22 cellular contexts compared by ENCODE assay signal in genomic region chr11:119190531-119190930, GRCh38. TPM values are rescaled to one million over a fixed set of nuclear protein-coding genes. Genes with fewer than 3 reads are reported as not detected.
DNase-seq lines count a peak whose midpoint lies in the region; ATAC-seq, FAIRE-seq and TF ChIP-seq lines count a peak whose summit lies in the region.
"Had no signal": no experiment of that assay in that cellular context is flagged by ENCODE, and none has a peak within 500 bp of the region (broad histone marks: within the 10 kb centered on the region; RNA-seq: fewer than 3 reads in every experiment).

No MANE protein-coding gene starts in this region.

- H3K27me3 ChIP-seq in endodermal cell (ENCODE audit: control insufficient read depth, insufficient read depth, low read length, poor library complexity, severe bottlenecking) (no peaks in the 10 kb centered on the region), neutrophil (no peaks in the 10 kb centered on the region), gastrocnemius medialis (no peaks in the 10 kb centered on the region)
- H3K27me3 ChIP-seq: BE2C had no signal

- no peaks in the 10 kb centered on the region for H3K4me1 ChIP-seq in endodermal cell (ENCODE audit: control insufficient read depth, insufficient read depth, low read length)
- peaks cover 43 to 44% of the 10 kb centered on the region in 2 experiments for H3K4me1 ChIP-seq in neutrophil (ENCODE audit: control insufficient read depth in 1 of 2, insufficient read depth in 1 of 2, low read depth in 1 of 2, low read length in 1 of 2)
- no peaks in the 10 kb centered on the region for H3K4me1 ChIP-seq in gastrocnemius medialis

- no peak for FAIRE-seq in GM12891 (lab: Jason Lieb, UNC)
- FAIRE-seq: G401.6, GM12892, GM18507, HTR-8/SVneo, K562 had no signal

- ATAC-seq in gastrocnemius medialis (no peak), GM19328 (IDR thresholded peaks at IDR 0.05; ENCODE audit: unreplicated experiment) (no peak)
- ATAC-seq: K562 had no signal

- TF ChIP-seq POLR2A in GM12891 (IDR thresholded peaks at IDR 0.05; ENCODE audit: low read depth, low read length) (no peak), gastrocnemius medialis (IDR thresholded peaks at IDR 0.05) (no peak)

- DNase-seq in 8988T (peak; percentile 18), GM12891 (ENCODE audit: insufficient read length, low spot score) (peak; percentile 8), endodermal cell (peak; percentile 23), gastrocnemius medialis (no peak), HEK293T (ENCODE audit: extremely low spot score) (no peak), NCI-H187 treated with DMSO at 0.1 percent for 48 hours (lab: John Stamatoyannopoulos, UW) (no peak)
- DNase-seq: BE2C; C1 segment of cervical spinal cord; CD4-positive, CD25-positive, alpha-beta regulatory T cell; CD8-positive, alpha-beta memory T cell; COR-L47; GOT3; H9; IMR-90 had no signal

- no peak overlapping the region for H3K4me3 Mint-ChIP-seq in endodermal cell
- H3K4me3 Mint-ChIP-seq: CD4-positive, CD25-positive, alpha-beta regulatory T cell; CD8-positive, alpha-beta memory T cell; H9 had no signal

- H3K36me3 Mint-ChIP-seq in endodermal cell (ENCODE audit: low read depth), result no peaks in the 10 kb centered on the region
- H3K36me3 Mint-ChIP-seq: CD4-positive, CD25-positive, alpha-beta regulatory T cell; CD8-positive, alpha-beta memory T cell had no signal

- H3K4me3 ChIP-seq in endodermal cell (ENCODE audit: low read length) (no peak overlapping the region), neutrophil (ENCODE audit: low read depth in 1 of 2, low read length in 1 of 2) (no peak overlapping the region), gastrocnemius medialis (no peak overlapping the region)
- H3K4me3 ChIP-seq: K562 had no signal

- 90 to 94% methylated on average over 3 to 9 of the region's 9 CpGs for WGBS in endodermal cell (ENCODE audit: insufficient coverage in 1 of 2, insufficient read length in 1 of 2), 2 experiments

- H3K27ac Mint-ChIP-seq in endodermal cell, result no peak overlapping the region
- H3K27ac Mint-ChIP-seq: CD4-positive, CD25-positive, alpha-beta regulatory T cell had no signal

- H3K36me3 ChIP-seq in endodermal cell (ENCODE audit: control insufficient read depth, insufficient read depth, low read length) (no peaks in the 10 kb centered on the region), neutrophil (no peaks in the 10 kb centered on the region), gastrocnemius medialis (no peaks in the 10 kb centered on the region)
- H3K36me3 ChIP-seq: BE2C had no signal

- H3K4me1 Mint-ChIP-seq in endodermal cell, result peaks cover 14% of the 10 kb centered on the region
- H3K4me1 Mint-ChIP-seq: CD4-positive, CD25-positive, alpha-beta regulatory T cell; CD8-positive, alpha-beta memory T cell had no signal

- CTCF ChIA-PET in HEK293T (lab: Yijun Ruan, JAX), result interaction anchor here (2.3 kb wide), 1 partner anchor 15 kb away, joined by 7 read pairs; the partner anchor contains the start of gene CBL

- POLR2A ChIA-PET in HEK293T (lab: Yijun Ruan, JAX), result interaction anchor here (1.2 to 1.3 kb wide), 3 partner anchors 84 to 127 kb away, joined by 3 to 6 read pairs (median 4); partner anchors contain the start of genes C2CD2L and MCAM

- no peaks in the 10 kb centered on the region for H3K9me3 Mint-ChIP-seq in endodermal cell
- H3K9me3 Mint-ChIP-seq: CD4-positive, CD25-positive, alpha-beta regulatory T cell; CD8-positive, alpha-beta memory T cell; H9 had no signal

- intact Hi-C loops in gastrocnemius medialis (cut with DNase I; ENCODE audit: low total_unique reads), result no loop called here

- TF ChIP-seq CTCF in endodermal cell (conservative IDR thresholded peaks at IDR 0.05) (no peak), neutrophil (IDR thresholded peaks at IDR 0.05) (no peak), gastrocnemius medialis (IDR thresholded peaks at IDR 0.05 in 4 of 5, conservative IDR thresholded peaks at IDR 0.05 in 1 of 5) (no peak)

- in situ Hi-C loops in gastrocnemius medialis (cut with MboI; ENCODE audit: low sequenced_read_pairs in 4 of 4), result loop anchor here in 2 of 4 donors (10.0 kb wide), 3 partner anchors 46 to 144 kb away; partner anchors contain the start of genes ABCG4 (in 1 of the 2) and RNF26 (in 1 of the 2)

- no peak overlapping the region for H3K27ac ChIP-seq in endodermal cell (ENCODE audit: low read depth, low read length)
- H3K27ac ChIP-seq in neutrophil, result peak overlapping the region; percentile 36
- no peak overlapping the region for H3K27ac ChIP-seq in gastrocnemius medialis

- H3K27me3 Mint-ChIP-seq in endodermal cell (ENCODE audit: insufficient read depth), result peaks cover 4% of the 10 kb centered on the region

- H3K9me3 ChIP-seq in endodermal cell (ENCODE audit: control insufficient read depth, low read length), result no peaks in the 10 kb centered on the region
- no peaks in the 10 kb centered on the region for H3K9me3 ChIP-seq in neutrophil
- H3K9me3 ChIP-seq in gastrocnemius medialis, result no peaks in the 10 kb centered on the region
- H3K9me3 ChIP-seq: BE2C had no signal

- no peak overlapping the region for H3K9ac ChIP-seq in endodermal cell (ENCODE audit: extremely low read depth, low read length, poor library complexity, severe bottlenecking)

TF ChIP-seq in GM12891, 5 proteins besides CTCF, POLR2A, EP300 and RAD21:
- no peak for TF ChIP-seq PAX5 (IDR thresholded peaks at IDR 0.05; ENCODE audit: insufficient read depth, low read length, severe bottlenecking)
- no peak for TF ChIP-seq TAF1 (IDR thresholded peaks at IDR 0.05; ENCODE audit: low read depth, low read length)
- no peak for TF ChIP-seq POLR2AphosphoS5 (IDR thresholded peaks at IDR 0.05; ENCODE audit: low read depth, low read length)
- TF ChIP-seq SPI1 (IDR thresholded peaks at IDR 0.05; ENCODE audit: low read depth, low read length), result no peak
- TF ChIP-seq POU2F2 (IDR thresholded peaks at IDR 0.05; ENCODE audit: low read depth, low read length), result no peak

TF ChIP-seq in HEK293T, 16 proteins besides CTCF, POLR2A, EP300 and RAD21:
- TF ChIP-seq TARDBP (IDR thresholded peaks at IDR 0.05) (no peak), ARNT (IDR thresholded peaks at IDR 0.05) (no peak), FOXA1 (IDR thresholded peaks at IDR 0.05) (no peak), ELF4 (IDR thresholded peaks at IDR 0.05) (no peak), NFRKB (IDR thresholded peaks at IDR 0.05) (no peak), L3MBTL2 (conservative IDR thresholded peaks at IDR 0.05) (no peak), SUZ12 (IDR thresholded peaks at IDR 0.05) (no peak), PKNOX1 (IDR thresholded peaks at IDR 0.05) (no peak), CTBP1 (IDR thresholded peaks at IDR 0.05; ENCODE audit: borderline replicate concordance) (no peak), FOXM1 (IDR thresholded peaks at IDR 0.05; ENCODE audit: borderline replicate concordance) (no peak), ZNF384 (IDR thresholded peaks at IDR 0.05) (no peak), LEF1 (IDR thresholded peaks at IDR 0.05; ENCODE audit: borderline replicate concordance) (no peak), BHLHE40 (IDR thresholded peaks at IDR 0.05; ENCODE audit: borderline replicate concordance) (no peak), HDGF (IDR thresholded peaks at IDR 0.05; ENCODE audit: borderline replicate concordance) (no peak)

RNA-seq across cellular contexts. Expression of gene NHERF4, which starts 5.3 kb away (rescaled TPM):
- polyA plus RNA-seq in GM12891 (2012; ENCODE audit: low read depth, missing spikeins), result not detected
- under 1 TPM; 0.11 to 0.97 TPM for total RNA-seq in endodermal cell
- polyA plus RNA-seq in endodermal cell (2013, experiment 1 of 2), result not detected
- polyA plus RNA-seq in endodermal cell (2013, experiment 2 of 2), result 0.17 TPM
- total RNA-seq in gastrocnemius medialis, result under 1 TPM in 1 of 4 donors, not detected in 3; 0.46 TPM
- total RNA-seq: A172; CD4-positive, CD25-positive, alpha-beta regulatory T cell; IMR-90; K562 had no signal
- polyA plus RNA-seq: CD4-positive, CD25-positive, alpha-beta regulatory T cell; CD8-positive, alpha-beta memory T cell; IMR-90; K562 had no signal

RNA-seq across cellular contexts. Expression of gene CBL, which starts 15.6 kb away (rescaled TPM):
- polyA plus RNA-seq in GM12891 (2012; ENCODE audit: low read depth, missing spikeins), result 4.4 TPM
- total RNA-seq in endodermal cell (10 to 100 TPM; 40.3 to 52.7 TPM), gastrocnemius medialis (1 to 10 TPM; 3.0 to 6.7 (median 4.5) TPM)
- polyA plus RNA-seq in endodermal cell (2013, experiment 1 of 2), result 25.1 TPM
- polyA plus RNA-seq in endodermal cell (2013, experiment 2 of 2), result 24.6 TPM

RNA-seq across cellular contexts. Expression of gene NLRX1, which starts 22.0 kb away (rescaled TPM):
- polyA plus RNA-seq in GM12891 (2012; ENCODE audit: low read depth, missing spikeins), result 8.2 TPM
- total RNA-seq in endodermal cell (10 to 100 TPM; 21.8 to 29.6 TPM), gastrocnemius medialis (10 to 100 TPM; 12.2 to 21.3 (median 16.4) TPM)
- polyA plus RNA-seq in endodermal cell (2013, experiment 1 of 2), result 11.7 TPM
- 9.7 TPM for polyA plus RNA-seq in endodermal cell (2013, experiment 2 of 2)

RNA-seq across cellular contexts. Expression of gene ABCG4, which starts 41.7 kb away (rescaled TPM):
- polyA plus RNA-seq in GM12891 (2012; ENCODE audit: low read depth, missing spikeins), result not detected
- total RNA-seq in endodermal cell (1 to 10 TPM; 1.5 to 1.8 TPM), gastrocnemius medialis (not detected)
- 1.0 TPM for polyA plus RNA-seq in endodermal cell (2013, experiment 1 of 2)
- polyA plus RNA-seq in endodermal cell (2013, experiment 2 of 2), result 0.83 TPM
- total RNA-seq: CD4-positive, CD25-positive, alpha-beta regulatory T cell had no signal
- polyA plus RNA-seq: CD4-positive, CD25-positive, alpha-beta regulatory T cell; CD8-positive, alpha-beta memory T cell had no signal

Comparison
In these comparisons a context has a peak if more than half of its experiments do, and no peak if none do; other contexts are left out.
1. DNase-seq: peak in 8988T (single experiment), GM12891 (single experiment) and endodermal cell (single experiment); none in gastrocnemius medialis (0 of 2), HEK293T (single experiment) and NCI-H187 treated with DMSO at 0.1 percent for 48 hours (single experiment).
2. RNA of gene CBL, which starts 15.6 kb away (total RNA-seq): 40.3 to 52.7 TPM in endodermal cell; 3.0 to 6.7 TPM in gastrocnemius medialis; every median in the first group is over 4 times any median in the second.